Comparison of ENCODE assay signal across 1 cellular context in the genomic region with DNA sequence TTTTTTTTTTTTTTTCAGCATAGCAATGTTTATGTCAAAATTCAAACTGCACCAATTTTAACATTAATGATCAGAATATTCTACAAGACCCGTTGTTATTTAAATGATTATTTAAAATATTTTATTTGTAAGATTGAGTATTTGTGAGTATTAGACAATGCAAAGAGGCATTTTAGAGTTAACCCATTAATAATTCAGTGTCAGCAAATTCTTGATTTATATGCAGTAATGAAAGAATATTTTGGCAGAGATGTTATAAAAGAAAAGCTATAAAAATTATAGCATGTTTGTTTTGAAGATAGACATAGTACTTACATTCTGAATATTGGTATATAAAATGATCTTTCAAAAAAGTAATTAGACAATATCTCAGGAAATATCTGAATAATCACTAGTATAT.
TF ChIP-seq lines count a peak whose summit lies in the region.

No MANE protein-coding gene starts in this region.

TF ChIP-seq in WTC11, 78 proteins besides CTCF, POLR2A, EP300 and RAD21 (continued from another document):
- TF ChIP-seq, protein P1, sequence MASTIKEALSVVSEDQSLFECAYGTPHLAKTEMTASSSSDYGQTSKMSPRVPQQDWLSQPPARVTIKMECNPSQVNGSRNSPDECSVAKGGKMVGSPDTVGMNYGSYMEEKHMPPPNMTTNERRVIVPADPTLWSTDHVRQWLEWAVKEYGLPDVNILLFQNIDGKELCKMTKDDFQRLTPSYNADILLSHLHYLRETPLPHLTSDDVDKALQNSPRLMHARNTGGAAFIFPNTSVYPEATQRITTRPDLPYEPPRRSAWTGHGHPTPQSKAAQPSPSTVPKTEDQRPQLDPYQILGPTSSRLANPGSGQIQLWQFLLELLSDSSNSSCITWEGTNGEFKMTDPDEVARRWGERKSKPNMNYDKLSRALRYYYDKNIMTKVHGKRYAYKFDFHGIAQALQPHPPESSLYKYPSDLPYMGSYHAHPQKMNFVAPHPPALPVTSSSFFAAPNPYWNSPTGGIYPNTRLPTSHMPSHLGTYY (CRISPR knock-in tag; IDR thresholded peaks at IDR 0.05): no peak
- TF ChIP-seq, protein P2, sequence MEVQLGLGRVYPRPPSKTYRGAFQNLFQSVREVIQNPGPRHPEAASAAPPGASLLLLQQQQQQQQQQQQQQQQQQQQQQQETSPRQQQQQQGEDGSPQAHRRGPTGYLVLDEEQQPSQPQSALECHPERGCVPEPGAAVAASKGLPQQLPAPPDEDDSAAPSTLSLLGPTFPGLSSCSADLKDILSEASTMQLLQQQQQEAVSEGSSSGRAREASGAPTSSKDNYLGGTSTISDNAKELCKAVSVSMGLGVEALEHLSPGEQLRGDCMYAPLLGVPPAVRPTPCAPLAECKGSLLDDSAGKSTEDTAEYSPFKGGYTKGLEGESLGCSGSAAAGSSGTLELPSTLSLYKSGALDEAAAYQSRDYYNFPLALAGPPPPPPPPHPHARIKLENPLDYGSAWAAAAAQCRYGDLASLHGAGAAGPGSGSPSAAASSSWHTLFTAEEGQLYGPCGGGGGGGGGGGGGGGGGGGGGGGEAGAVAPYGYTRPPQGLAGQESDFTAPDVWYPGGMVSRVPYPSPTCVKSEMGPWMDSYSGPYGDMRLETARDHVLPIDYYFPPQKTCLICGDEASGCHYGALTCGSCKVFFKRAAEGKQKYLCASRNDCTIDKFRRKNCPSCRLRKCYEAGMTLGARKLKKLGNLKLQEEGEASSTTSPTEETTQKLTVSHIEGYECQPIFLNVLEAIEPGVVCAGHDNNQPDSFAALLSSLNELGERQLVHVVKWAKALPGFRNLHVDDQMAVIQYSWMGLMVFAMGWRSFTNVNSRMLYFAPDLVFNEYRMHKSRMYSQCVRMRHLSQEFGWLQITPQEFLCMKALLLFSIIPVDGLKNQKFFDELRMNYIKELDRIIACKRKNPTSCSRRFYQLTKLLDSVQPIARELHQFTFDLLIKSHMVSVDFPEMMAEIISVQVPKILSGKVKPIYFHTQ (CRISPR knock-in tag; IDR thresholded peaks at IDR 0.05): no peak
- no peak for TF ChIP-seq SMAD3 (CRISPR knock-in tag; IDR thresholded peaks at IDR 0.05; ENCODE audit: borderline replicate concordance)
- TF ChIP-seq IRF2 (CRISPR knock-in tag; IDR thresholded peaks at IDR 0.05; ENCODE audit: borderline replicate concordance, low read depth): no peak
